In genomic region chr10:13816195-13816926, GRCh38 we compare ENCODE assay signal across 10 cellular contexts.
DNase-seq lines count a peak whose midpoint lies in the region; ATAC-seq, FAIRE-seq and TF ChIP-seq lines count a peak whose summit lies in the region.
"Had no signal": no experiment of that assay in that cellular context is flagged by ENCODE, and none has a peak within 500 bp of the region (broad histone marks: within the 10 kb centered on the region; RNA-seq: fewer than 3 reads in every experiment).

No MANE protein-coding gene starts in this region.

- intact Hi-C loops in left lung (cut with DNase I): no loop called here

- no peak overlapping the region for H3K27ac Mint-ChIP-seq in naive thymus-derived CD8-positive, alpha-beta T cell

- H3K27me3 Mint-ChIP-seq in naive thymus-derived CD8-positive, alpha-beta T cell: peaks cover 0 to 7% (median 4%) of the 10 kb centered on the region in 5 donors

- H3K27me3 ChIP-seq in left lung: peaks cover 0 to 12% of the 10 kb centered on the region in 2 donors

- TF ChIP-seq RAD21 in A549 (conservative IDR thresholded peaks at IDR 0.05 in 1 of 2, IDR thresholded peaks at IDR 0.05 in 1 of 2): no peak

- no peak for DNase-seq in A549 (ENCODE audit: low read depth in 1 of 2, low spot score in 1 of 2)
- peak; percentile 58 for DNase-seq in NCI-H2081 treated with DMSO at 0.1 percent for 48 hours (lab: John Stamatoyannopoulos, UW)
- peak; percentile 71 for DNase-seq in cerebellar cortex (ENCODE audit: low spot score)
- peak in 1 of 2 donors; percentile 72 for DNase-seq in left lung
- DNase-seq in naive thymus-derived CD8-positive, alpha-beta T cell: no peak
- no peak for DNase-seq in NCI-H187 treated with DMSO at 0.1 percent for 48 hours (lab: John Stamatoyannopoulos, UW)
- no peak for DNase-seq in GM19239 (ENCODE audit: insufficient read length, low spot score)
- DNase-seq in urothelium cell line (ENCODE audit: low spot score): no peak
- DNase-seq: foreskin melanocyte; stimulated activated CD4-positive, alpha-beta T cell treated with anti-CD3 and anti-CD28 coated beads, Interleukin-15, amount 100 ng/mL, for 24 hours had no signal

- POLR2A ChIA-PET in A549 (lab: Yijun Ruan, JAX): no interaction called here
- POLR2A ChIA-PET in naive thymus-derived CD8-positive, alpha-beta T cell (lab: Charles Lee): no interaction called here

- H3K36me3 Mint-ChIP-seq in naive thymus-derived CD8-positive, alpha-beta T cell: peaks cover 0 to 5% (median 3%) of the 10 kb centered on the region in 3 donors

- no peak overlapping the region for H3K4me2 ChIP-seq in A549

- CTCF ChIA-PET in A549 (lab: Yijun Ruan, JAX): interaction anchor here (1.5 kb wide), 1 partner anchor 13 kb away, joined by 3 read pairs; no protein-coding TSS in a partner anchor

- 53% methylated on average over 7 of the region's 7 CpGs for WGBS in A549 (ENCODE audit: missing lambda C conversion rate)

- H3K36me3 ChIP-seq in left lung: no peaks in the 10 kb centered on the region

- H3K4me1 Mint-ChIP-seq in naive thymus-derived CD8-positive, alpha-beta T cell: peaks cover 5 to 19% (median 13%) of the 10 kb centered on the region in 4 donors

- H3K4me3 Mint-ChIP-seq in naive thymus-derived CD8-positive, alpha-beta T cell: no peak overlapping the region

- TF ChIP-seq EP300 in A549 (IDR thresholded peaks at IDR 0.05): no peak

- TF ChIP-seq POLR2A in A549 (IDR thresholded peaks at IDR 0.05; ENCODE audit: low read length): no peak

- TF ChIP-seq CTCF in A549 (IDR thresholded peaks at IDR 0.05) (no peak), left lung (IDR thresholded peaks at IDR 0.05) (no peak)

- ATAC-seq in A549 (no peak), left lung (peak; percentile 67)
- no peak for ATAC-seq in naive thymus-derived CD8-positive, alpha-beta T cell

- H3K9me3 ChIP-seq in A549 (no peaks in the 10 kb centered on the region), left lung (no peaks in the 10 kb centered on the region)

- H3K4me1 ChIP-seq in A549: no peaks in the 10 kb centered on the region
- H3K4me1 ChIP-seq in left lung: peaks cover 0 to 9% of the 10 kb centered on the region in 2 donors

- H3K4me3 ChIP-seq in A549: no peak overlapping the region
- no peak overlapping the region for H3K4me3 ChIP-seq in left lung

- FAIRE-seq in A549 (lab: Jason Lieb, UNC): no peak
- no peak for FAIRE-seq in GM19239 (lab: Jason Lieb, UNC)
- FAIRE-seq in urothelium cell line (lab: Jason Lieb, UNC): no peak

- no peak overlapping the region for H3K27ac ChIP-seq in A549
- H3K27ac ChIP-seq in left lung: peak overlapping the region; percentile 17 to 55

- peaks cover 0 to 20% (median 6%) of the 10 kb centered on the region in 9 donors for H3K9me3 Mint-ChIP-seq in naive thymus-derived CD8-positive, alpha-beta T cell

TF ChIP-seq in A549, 52 proteins besides CTCF, POLR2A, EP300 and RAD21:
- 0 out of 2 replicates have a peak, but pooled peaks have one; percentile 24 for TF ChIP-seq NFE2L2 (conservative IDR thresholded peaks at IDR 0.05; ENCODE audit: low read length)
- no peak for TF ChIP-seq CHD2 (IDR thresholded peaks at IDR 0.05; ENCODE audit: low read length, partially characterized antibody)
- no peak for TF ChIP-seq TP53 (CRISPR knock-in tag; IDR thresholded peaks at IDR 0.05)
- TF ChIP-seq HOXA7 (CRISPR knock-in tag; IDR thresholded peaks at IDR 0.05): no peak
- TF ChIP-seq BHLHE40 (IDR thresholded peaks at IDR 0.05; ENCODE audit: low read depth, low read length): no peak
- no peak for TF ChIP-seq SMC3 (IDR thresholded peaks at IDR 0.05)

Comparison
In these comparisons a context has a peak if more than half of its experiments do, and no peak if none do; other contexts are left out.
1. DNase-seq: peak in NCI-H2081 treated with DMSO at 0.1 percent for 48 hours (single experiment) and cerebellar cortex (single experiment); none in A549 (0 of 2), naive thymus-derived CD8-positive, alpha-beta T cell (0 of 10), NCI-H187 treated with DMSO at 0.1 percent for 48 hours (single experiment), GM19239 (single experiment) and urothelium cell line (single experiment).
2. H3K27ac ChIP-seq: peak in left lung (2 of 2); none in A549 (0 of 2).